Comparison of ENCODE assay signal across 20 cellular contexts in the genomic region with DNA sequence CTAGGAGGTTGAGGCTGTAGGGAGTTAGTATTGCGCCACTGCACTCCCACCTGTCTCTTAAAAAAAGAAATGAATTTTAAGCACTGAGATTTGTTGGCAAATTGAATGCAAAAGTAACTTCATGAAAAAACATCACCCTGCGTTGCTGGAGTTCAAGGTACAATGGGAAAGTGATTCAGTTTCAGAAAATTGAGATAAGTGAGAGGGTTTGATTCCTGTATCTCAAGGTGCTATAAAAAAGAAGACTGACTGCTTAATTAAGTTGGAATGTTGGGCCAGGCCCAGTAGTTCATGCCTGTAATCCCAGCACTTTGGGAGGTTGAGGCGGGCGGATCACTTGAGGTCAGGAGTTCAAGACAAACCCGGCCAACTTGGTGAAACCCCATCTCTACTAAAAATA.
"Had no signal": no experiment of that assay in that cellular context is flagged by ENCODE, and none has a peak within 500 bp of the region (broad histone marks: within the 10 kb centered on the region; RNA-seq: fewer than 3 reads in every experiment).

No MANE protein-coding gene starts in this region.

- H3K27ac ChIP-seq: coronary artery, heart left ventricle, left lung, lower lobe of right lung, sigmoid colon, skin epidermis, stomach, thoracic aorta had no signal

- H3K9me3 Mint-ChIP-seq: memory B cell, naive B cell had no signal

- FAIRE-seq: islet of Langerhans had no signal

- ATAC-seq: heart left ventricle, left lung, lower lobe of right lung had no signal

- DNase-seq: effector CD4-positive, alpha-beta T cell; foreskin melanocyte; heart left ventricle; hippocampal formation; left lung; lower lobe of right lung; midbrain; naive B cell; sigmoid colon; stimulated activated CD4-positive, alpha-beta T cell treated with anti-CD3 and anti-CD28 coated beads, Interleukin-12 subunit alpha, Interleukin-12 subunit beta, amount 100 ng/mL, for 4 hours; stimulated activated naive CD4-positive, alpha-beta T cell; stomach; substantia nigra; transverse colon had no signal

- H3K4me3 ChIP-seq: coronary artery, heart left ventricle, left lung, lower lobe of right lung, sigmoid colon, skin epidermis, stomach, thoracic aorta, transverse colon had no signal

- H3K4me3 Mint-ChIP-seq: memory B cell, naive B cell had no signal

- H3K9me3 ChIP-seq: heart left ventricle, left lung, lower lobe of right lung, neutrophil, sigmoid colon, stomach, thoracic aorta, transverse colon had no signal

- H3K27me3 ChIP-seq: heart left ventricle, left lung, neutrophil, sigmoid colon, stomach, transverse colon had no signal

- H3K27me3 Mint-ChIP-seq: memory B cell, naive B cell had no signal
